In the genomic region with DNA sequence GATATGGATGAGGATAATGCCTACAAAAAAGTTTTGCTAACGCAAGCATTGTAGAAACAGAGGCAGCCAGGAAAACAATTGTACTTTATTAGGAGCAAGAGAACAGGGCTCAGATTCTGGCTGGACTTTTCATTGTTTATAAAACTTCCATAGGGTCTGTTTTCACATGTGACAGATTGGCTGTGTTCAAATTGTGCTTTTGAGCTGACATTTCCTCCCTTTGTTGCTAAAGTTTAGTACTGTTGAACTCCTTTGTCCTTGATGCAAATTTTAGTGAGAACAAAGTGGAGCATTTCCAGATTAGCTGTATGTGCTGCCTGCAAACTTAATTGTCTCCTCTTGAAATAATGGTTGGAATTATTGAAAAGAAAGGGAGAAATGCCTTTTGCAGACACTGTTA, we compare ENCODE assay signal across 19 cellular contexts.
"Had no signal": no experiment of that assay in that cellular context is flagged by ENCODE, and none has a peak within 500 bp of the region (broad histone marks: within the 10 kb centered on the region; RNA-seq: fewer than 3 reads in every experiment).

No MANE protein-coding gene starts in this region.

- H3K27me3 ChIP-seq: ascending aorta, breast epithelium, foreskin keratinocyte, left lung, ovary, sigmoid colon, spleen, thyroid gland had no signal

- DNase-seq: activated CD4-positive, alpha-beta T cell treated with anti-CD3 and anti-CD28 coated beads for 1 hour; activated CD4-positive, alpha-beta T cell treated with anti-CD3 and anti-CD28 coated beads, Interleukin-2, amount 50 U/mL, for 4 hours; activated gamma-delta T cell; cortex of kidney; effector CD8-positive, alpha-beta T cell; foreskin keratinocyte; kidney; left lung; ovary; sigmoid colon; spleen; stimulated activated CD4-positive, alpha-beta T cell treated with anti-CD3 and anti-CD28 coated beads, Interleukin-4, amount 100 ng/mL, for 4 hours; SW 1271; T-helper 2 cell; WERI-Rb-1 had no signal

- FAIRE-seq: kidney had no signal

- H3K36me3 ChIP-seq: ascending aorta, breast epithelium, left lung, ovary, sigmoid colon, thyroid gland, WERI-Rb-1 had no signal

- H3K4me1 ChIP-seq: foreskin keratinocyte, left lung, spleen had no signal

- H3K9me3 ChIP-seq: ascending aorta, breast epithelium, left lung, ovary, sigmoid colon, spleen, thyroid gland had no signal

- H3K27ac ChIP-seq: ascending aorta, breast epithelium, epithelial cell of prostate, foreskin keratinocyte, ovary, sigmoid colon, spleen, WERI-Rb-1 had no signal

- H3K4me3 ChIP-seq: ascending aorta, breast epithelium, left lung, ovary, sigmoid colon, spleen, thyroid gland had no signal
